ENCODE assay signal across 1 cellular context in genomic region chr15:90849424-90849823, GRCh38.
TF ChIP-seq lines count a peak whose summit lies in the region.

No MANE protein-coding gene starts in this region.

TF ChIP-seq in HEK293, 187 proteins besides CTCF, POLR2A, EP300 and RAD21:
- peak; percentile 53; the same call in 1 of the 2 replicates for TF ChIP-seq AEBP2 (tag by site-specific recombination; IDR thresholded peaks at IDR 0.05; ENCODE audit: borderline replicate concordance)
- TF ChIP-seq ZBTB11 (tag by site-specific recombination; conservative IDR thresholded peaks at IDR 0.05; ENCODE audit: low read depth): peak; percentile 74
- 0 out of 2 replicates have a peak, but pooled peaks have one; percentile 36 for TF ChIP-seq ZNF629 (tag by site-specific recombination; IDR thresholded peaks at IDR 0.05)
- TF ChIP-seq ZNF394 (tag by site-specific recombination; IDR thresholded peaks at IDR 0.05; ENCODE audit: borderline replicate concordance): peak; percentile 88
- TF ChIP-seq ZBTB21 (tag by site-specific recombination; IDR thresholded peaks at IDR 0.05): 0 out of 2 replicates have a peak, but pooled peaks have one; percentile 41
- TF ChIP-seq ZNF560 (tag by site-specific recombination; IDR thresholded peaks at IDR 0.05; ENCODE audit: borderline replicate concordance): 0 out of 2 replicates have a peak, but pooled peaks have one; percentile 50
- peak; percentile 53; the same call in 1 of the 2 replicates for TF ChIP-seq ZNF202 (tag by site-specific recombination; IDR thresholded peaks at IDR 0.05; ENCODE audit: borderline replicate concordance)
- peak; percentile 86 for TF ChIP-seq ZNF433 (tag by site-specific recombination; IDR thresholded peaks at IDR 0.05; ENCODE audit: low read depth)
- peak; percentile 68; the same call in 1 of the 2 replicates for TF ChIP-seq ZNF266 (tag by site-specific recombination; IDR thresholded peaks at IDR 0.05; ENCODE audit: low read depth)
- TF ChIP-seq ZNF426 (tag by site-specific recombination; IDR thresholded peaks at IDR 0.05): peak; percentile 78
- TF ChIP-seq GLI2 (tag by site-specific recombination; IDR thresholded peaks at IDR 0.05; ENCODE audit: borderline replicate concordance, low read depth): peak; percentile 9; the same call in 1 of the 2 replicates
- peak; percentile 26 for TF ChIP-seq ZNF529 (tag by site-specific recombination; IDR thresholded peaks at IDR 0.05; ENCODE audit: insufficient replicate concordance)
- TF ChIP-seq ZNF558 (tag by site-specific recombination; IDR thresholded peaks at IDR 0.05): peak; percentile 72
- peak; percentile 72 for TF ChIP-seq ZBTB8A (tag by site-specific recombination; IDR thresholded peaks at IDR 0.05)
- peak; percentile 81 for TF ChIP-seq RBAK (tag by site-specific recombination; IDR thresholded peaks at IDR 0.05)
- peak; percentile 76 for TF ChIP-seq ZNF140 (tag by site-specific recombination; IDR thresholded peaks at IDR 0.05)
- peak; percentile 89 for TF ChIP-seq ZNF518A (tag by site-specific recombination; conservative IDR thresholded peaks at IDR 0.05; ENCODE audit: low read depth)
- peak; percentile 73 for TF ChIP-seq ZNF623 (tag by site-specific recombination; IDR thresholded peaks at IDR 0.05)
- peak; percentile 73; the same call in 1 of the 2 replicates for TF ChIP-seq REST (tag by site-specific recombination; IDR thresholded peaks at IDR 0.05)
- peak; percentile 87 for TF ChIP-seq ZNF292 (tag by site-specific recombination; IDR thresholded peaks at IDR 0.05; ENCODE audit: borderline replicate concordance, low read depth)
- peak; percentile 60; the same call in 1 of the 2 replicates for TF ChIP-seq ZNF664 (tag by site-specific recombination; IDR thresholded peaks at IDR 0.05)
- TF ChIP-seq ZNF404 (tag by site-specific recombination; IDR thresholded peaks at IDR 0.05): 0 out of 2 replicates have a peak, but pooled peaks have one; percentile 48
